In the genomic region with DNA sequence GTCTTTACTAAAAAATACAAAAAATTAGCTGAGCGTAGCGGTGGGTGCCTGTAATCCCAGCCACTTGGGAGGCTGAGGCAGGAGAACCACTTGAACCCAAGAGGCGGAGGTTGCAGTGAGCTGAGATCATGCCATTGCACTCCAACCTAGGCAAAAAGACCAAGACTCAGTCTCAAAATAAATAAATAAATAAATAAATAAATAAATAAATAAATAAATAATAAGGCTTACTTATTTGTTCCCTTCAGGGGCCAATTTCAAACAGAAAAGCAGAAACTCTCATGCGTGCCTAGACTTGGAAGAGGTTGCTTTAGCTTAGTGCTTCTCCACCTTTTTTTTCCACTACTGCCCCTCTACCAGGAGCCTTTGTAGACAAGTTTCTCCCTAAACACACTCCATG, we compare ENCODE assay signal across 16 cellular contexts. TPM values are rescaled to one million over a fixed set of nuclear protein-coding genes. Genes with fewer than 3 reads are reported as not detected.
"Had no signal": no experiment of that assay in that cellular context is flagged by ENCODE, and none has a peak within 500 bp of the region (broad histone marks: within the 10 kb centered on the region; RNA-seq: fewer than 3 reads in every experiment).

No MANE protein-coding gene starts in this region.

RNA-seq across cellular contexts. Expression of a gene that starts 9.9 kb away (rescaled TPM):
- total RNA-seq: activated naive CD4-positive, alpha-beta T cell treated with anti-CD3 and anti-CD28 coated beads for 36 hours; activated naive CD4-positive, alpha-beta T cell treated with anti-CD3 and anti-CD28 coated beads, Interleukin-2, amount 50 U/mL, for 72 hours; activated naive CD8-positive, alpha-beta T cell treated with anti-CD3 and anti-CD28 coated beads for 36 hours; activated naive CD8-positive, alpha-beta T cell treated with anti-CD3 and anti-CD28 coated beads, Interleukin-2, amount 10 ng/mL, durations not matched to agents 7 days and 5 days; activated T-cell treated with anti-CD3 and anti-CD28 coated beads, Interleukin-2, amount 50 U/mL, for 4 hours; activated T-cell treated with anti-CD3 and anti-CD28 coated beads, Interleukin-2, amount 50 U/mL, for 72 hours; activated T-helper 1 cell treated with anti-CD3 and anti-CD28 coated beads, Interleukin-12 subunit alpha, Interleukin-12 subunit beta, Interleukin-2, Interleukin-4 antibody, amounts not matched to agents 30 ng/mL and 10 ng/mL and 1 ng/mL, durations not matched to agents 14 hours and 24 hours and 36 hours; activated T-helper 17 cell treated with anti-CD3 and anti-CD28 coated beads, Interleukin-2, amount 50 U/mL, for 72 hours; activated T-helper 2 cell treated with anti-CD3 and anti-CD28 coated beads, Interferon-gamma antibody, Interleukin-2, Interleukin-4, amounts not matched to agents 10 μg/mL and 5 μg/mL and 100 μg/mL, durations not matched to agents 14 hours and 24 hours and 36 hours; aorta; ascending aorta; astrocyte; breast epithelium; cardiac septum; chondrocyte had no signal
- polyA plus RNA-seq: aorta, cardiac muscle cell had no signal
